Comparison of ENCODE assay signal across 8 cellular contexts in genomic region chr4:158253350-158253980, GRCh38.
DNase-seq lines count a peak whose midpoint lies in the region; ATAC-seq lines count a peak whose summit lies in the region.

No MANE protein-coding gene starts in this region.

- peak; percentile 65 for DNase-seq in EH (ENCODE audit: low read depth)
- peak; percentile 34 for DNase-seq in NCI-H526 treated with DMSO at 0.1 percent for 48 hours (lab: John Stamatoyannopoulos, UW)
- peak; percentile 11 for DNase-seq in activated gamma-delta T cell treated with anti-CD3 and anti-CD28 coated beads, Interleukin-2, amount 50 U/mL, for 16 hours (ENCODE audit: low read depth)
- DNase-seq in globus pallidus (ENCODE audit: low spot score) = peak; percentile 91
- peak; percentile 97 for DNase-seq in pons (ENCODE audit: low spot score)
- DNase-seq in cerebellar nuclear complex (lab: John Stamatoyannopoulos, UW) = no peak

- ATAC-seq in GM19452 (IDR thresholded peaks at IDR 0.05; ENCODE audit: unreplicated experiment) = peak; percentile 80
- peak; percentile 83 for ATAC-seq in HG03432 (IDR thresholded peaks at IDR 0.05; ENCODE audit: unreplicated experiment)

Comparison
In these comparisons a context has a peak if more than half of its experiments do, and no peak if none do; other contexts are left out.
1. DNase-seq: peak in EH (single experiment), NCI-H526 treated with DMSO at 0.1 percent for 48 hours (single experiment), activated gamma-delta T cell treated with anti-CD3 and anti-CD28 coated beads, Interleukin-2, amount 50 U/mL, for 16 hours (single experiment), globus pallidus (single experiment) and pons (single experiment); none in cerebellar nuclear complex (0 of 2).